ENCODE assay signal across 11 cellular contexts in genomic region chr11:47189100-47189834, GRCh38. TPM values are rescaled to one million over a fixed set of nuclear protein-coding genes. Genes with fewer than 3 reads are reported as not detected.
DNase-seq lines count a peak whose midpoint lies in the region; ATAC-seq and TF ChIP-seq lines count a peak whose summit lies in the region.
"Had no signal": no experiment of that assay in that cellular context is flagged by ENCODE, and none has a peak within 500 bp of the region (broad histone marks: within the 10 kb centered on the region; RNA-seq: fewer than 3 reads in every experiment).

No MANE protein-coding gene starts in this region.

- H3K27ac Mint-ChIP-seq in neural crest cell (ENCODE audit: unreplicated experiment), result no peak overlapping the region

- peaks cover 77% of the 10 kb centered on the region for H3K27me3 Mint-ChIP-seq in neural crest cell (ENCODE audit: low read depth)

- H3K4me3 Mint-ChIP-seq in neural crest cell, result peak overlapping the region; percentile 7

- TF ChIP-seq CTCF in BJ (IDR thresholded peaks at IDR 0.05; ENCODE audit: insufficient read depth, low read depth, low read length), result no peak
- no peak for TF ChIP-seq CTCF in epithelial cell of proximal tubule (conservative IDR thresholded peaks at IDR 0.05; ENCODE audit: low read depth, low read length)
- no peak for TF ChIP-seq CTCF in neural crest cell (conservative IDR thresholded peaks at IDR 0.05)

- no peak for ATAC-seq in HG02840 (IDR thresholded peaks at IDR 0.05; ENCODE audit: low FRiP score, unreplicated experiment)
- no peak for ATAC-seq in GM18858 (IDR thresholded peaks at IDR 0.05; ENCODE audit: unreplicated experiment)
- no peak for ATAC-seq in GM19452 (IDR thresholded peaks at IDR 0.05; ENCODE audit: unreplicated experiment)
- ATAC-seq in HG03039 (IDR thresholded peaks at IDR 0.05; ENCODE audit: unreplicated experiment), result no peak
- ATAC-seq: left ventricle myocardium superior had no signal

- CTCF ChIA-PET in BJ (lab: Yijun Ruan, JAX), result interaction anchor here (1.2 to 3.8 kb wide), 3 partner anchors 11 to 165 kb away, joined by 4 to 17 read pairs (median 5); no protein-coding TSS in a partner anchor

- POLR2A ChIA-PET in BJ (lab: Charles Lee), result no interaction called here

- H3K36me3 ChIP-seq in BJ (ENCODE audit: control insufficient read depth, insufficient read depth, low read length), result no peaks in the 10 kb centered on the region

- H3K36me3 Mint-ChIP-seq in neural crest cell (ENCODE audit: low read depth), result no peaks in the 10 kb centered on the region
- H3K36me3 Mint-ChIP-seq: brain had no signal

- H3K9me3 Mint-ChIP-seq in neural crest cell, result no peaks in the 10 kb centered on the region
- H3K9me3 Mint-ChIP-seq: brain had no signal

- DNase-seq in BJ (ENCODE audit: low read depth), result peak; percentile 72
- DNase-seq in NCI-H226, result peak; percentile 96
- DNase-seq in epithelial cell of proximal tubule (ENCODE audit: low read depth), result peak; percentile 87
- DNase-seq in neural crest cell (ENCODE audit: low read depth, low spot score), result no peak
- DNase-seq: left ventricle myocardium superior, NCI-H446 treated with DMSO at 0.1 percent for 48 hours had no signal

- H3K4me1 Mint-ChIP-seq in neural crest cell, result peaks cover 32% of the 10 kb centered on the region

- H3K27me3 ChIP-seq in BJ (ENCODE audit: control insufficient read depth, insufficient read depth, low read length), result no peaks in the 10 kb centered on the region

- no peak overlapping the region for H3K4me3 ChIP-seq in BJ (ENCODE audit: low read depth, low read length)
- H3K4me3 ChIP-seq in epithelial cell of proximal tubule (ENCODE audit: low read depth, low read length), result no peak overlapping the region

RNA-seq across cellular contexts. Expression of gene PACSIN3, which starts 3.0 kb away (rescaled TPM):
- polyA plus RNA-seq in BJ (2011; rRNA removed), result 17.6 and 25.2 TPM in 2 replicates
- polyA minus RNA-seq in BJ (2011; rRNA and poly(A)+ RNA removed), result 12.9 and 26.9 TPM in 2 replicates
- total RNA-seq in epithelial cell of proximal tubule (66.7 and 74.4 TPM in 2 replicates), neural crest cell (56.4 and 57.0 TPM in 2 replicates)

RNA-seq across cellular contexts. Expression of gene ARFGAP2, which starts 12.6 kb away (rescaled TPM):
- polyA plus RNA-seq in BJ (2011; rRNA removed), result 44.8 and 58.1 TPM in 2 replicates
- polyA minus RNA-seq in BJ (2011; rRNA and poly(A)+ RNA removed), result 48.9 and 64.0 TPM in 2 replicates
- total RNA-seq in epithelial cell of proximal tubule (94.0 and 97.3 TPM in 2 replicates), neural crest cell (108 and 110 TPM in 2 replicates)

RNA-seq across cellular contexts. Expression of gene DDB2, which starts 25.5 kb away (rescaled TPM):
- polyA plus RNA-seq in BJ (2011; rRNA removed), result 44.9 and 46.5 TPM in 2 replicates
- 20.4 and 27.3 TPM in 2 replicates for polyA minus RNA-seq in BJ (2011; rRNA and poly(A)+ RNA removed)
- total RNA-seq in epithelial cell of proximal tubule (30.0 and 50.2 TPM in 2 replicates), neural crest cell (32.2 and 33.9 TPM in 2 replicates)

RNA-seq across cellular contexts. Expression of gene ACP2, which starts 59.3 kb away (rescaled TPM):
- 24.6 and 31.1 TPM in 2 replicates for polyA plus RNA-seq in BJ (2011; rRNA removed)
- 31.6 and 45.7 TPM in 2 replicates for polyA minus RNA-seq in BJ (2011; rRNA and poly(A)+ RNA removed)
- total RNA-seq in epithelial cell of proximal tubule, result 28.2 and 32.3 TPM in 2 replicates
- total RNA-seq in neural crest cell, result 41.0 and 41.7 TPM in 2 replicates
